ENCODE assay signal across 9 cellular contexts in genomic region chr4:72112514-72113156, GRCh38.
DNase-seq lines count a peak whose midpoint lies in the region; ATAC-seq and TF ChIP-seq lines count a peak whose summit lies in the region.
"Had no signal": no experiment of that assay in that cellular context is flagged by ENCODE, and none has a peak within 500 bp of the region (broad histone marks: within the 10 kb centered on the region; RNA-seq: fewer than 3 reads in every experiment).

No MANE protein-coding gene starts in this region.

- no peak overlapping the region for H3K4me3 ChIP-seq in testis

- no peaks in the 10 kb centered on the region for H3K27me3 Mint-ChIP-seq in central memory CD8-positive, alpha-beta T cell
- peaks cover 3% of the 10 kb centered on the region for H3K27me3 Mint-ChIP-seq in nephron progenitor cell (ENCODE audit: low read depth, poor library complexity)

- WGBS in testis, 2 donors: 83 to 89% methylated on average over 3 of the region's 3 CpGs

- intact Hi-C loops in testis (cut with DNase I; ENCODE audit: low total_unique reads): no loop called here

- H3K36me3 Mint-ChIP-seq in central memory CD8-positive, alpha-beta T cell (ENCODE audit: insufficient read depth): no peaks in the 10 kb centered on the region
- no peaks in the 10 kb centered on the region for H3K36me3 Mint-ChIP-seq in nephron progenitor cell (ENCODE audit: low read depth)
- H3K36me3 Mint-ChIP-seq: naive B cell had no signal

- no peaks in the 10 kb centered on the region for H3K36me3 ChIP-seq in testis (ENCODE audit: low read depth, missing control alignments)

- H3K9me3 Mint-ChIP-seq in central memory CD8-positive, alpha-beta T cell: peaks cover 6% of the 10 kb centered on the region
- H3K9me3 Mint-ChIP-seq in nephron progenitor cell: no peaks in the 10 kb centered on the region

- H3K27ac Mint-ChIP-seq in central memory CD8-positive, alpha-beta T cell (ENCODE audit: low read depth): no peak overlapping the region
- H3K27ac Mint-ChIP-seq in nephron progenitor cell: no peak overlapping the region
- H3K27ac Mint-ChIP-seq: naive B cell had no signal

- TF ChIP-seq CTCF in nephron progenitor cell (IDR thresholded peaks at IDR 0.05) (no peak), testis (IDR thresholded peaks at IDR 0.05) (no peak)

- no peak overlapping the region for H3K27ac ChIP-seq in testis

- peak; percentile 97 for ATAC-seq in GM18517 (IDR thresholded peaks at IDR 0.05; ENCODE audit: unreplicated experiment)
- ATAC-seq in GM21576 (IDR thresholded peaks at IDR 0.05; ENCODE audit: unreplicated experiment): peak; percentile 91
- peak; percentile 24 for ATAC-seq in central memory CD8-positive, alpha-beta T cell (replicated peaks; ENCODE audit: extremely low read depth, poor library complexity, severe bottlenecking)

- no peaks in the 10 kb centered on the region for H3K4me1 Mint-ChIP-seq in central memory CD8-positive, alpha-beta T cell
- no peaks in the 10 kb centered on the region for H3K4me1 Mint-ChIP-seq in nephron progenitor cell
- H3K4me1 Mint-ChIP-seq: naive B cell had no signal

- no peak overlapping the region for H3K4me3 Mint-ChIP-seq in central memory CD8-positive, alpha-beta T cell
- H3K4me3 Mint-ChIP-seq in nephron progenitor cell: no peak overlapping the region
- H3K4me3 Mint-ChIP-seq: naive B cell had no signal

- no peaks in the 10 kb centered on the region for H3K9me3 ChIP-seq in testis

- no peak for TF ChIP-seq POLR2A in testis (IDR thresholded peaks at IDR 0.05)

- H3K27me3 ChIP-seq in testis: no peaks in the 10 kb centered on the region

- DNase-seq in HS-27A (ENCODE audit: low read depth): peak; percentile 82
- no peak for DNase-seq in central memory CD8-positive, alpha-beta T cell (ENCODE audit: low spot score in 2 of 2)
- DNase-seq in nephron progenitor cell: no peak
- DNase-seq in AG20443 (ENCODE audit: low spot score): no peak
- DNase-seq in testis: no peak
- no peak for DNase-seq in occipital lobe (lab: John Stamatoyannopoulos, UW)
- DNase-seq: naive B cell had no signal

- no peaks in the 10 kb centered on the region for H3K4me1 ChIP-seq in testis

Comparison
In these comparisons a context has a peak if more than half of its experiments do, and no peak if none do; other contexts are left out.
1. ATAC-seq: peak in every context shown above with its lines; median percentile 97 in GM18517; 91 in GM21576; 24 in central memory CD8-positive, alpha-beta T cell.